Comparison of ENCODE assay signal across 17 cellular contexts in genomic region chr7:20191044-20191867, GRCh38. TPM values are rescaled to one million over a fixed set of nuclear protein-coding genes. Genes with fewer than 3 reads are reported as not detected.
A peak's percentile ranks its signal among the peaks of the same experiment; 100 is the strongest.
DNase-seq lines count a peak whose midpoint lies in the region; TF ChIP-seq lines count a peak whose summit lies in the region.
"Had no signal": no experiment of that assay in that cellular context is flagged by ENCODE, and none has a peak within 500 bp of the region (broad histone marks: within the 10 kb centered on the region; RNA-seq: fewer than 3 reads in every experiment).

No MANE protein-coding gene starts in this region.

- peak overlapping the region; percentile 70 for H3K9ac ChIP-seq in Karpas-422 (ENCODE audit: low read length)
- H3K9ac ChIP-seq in SU-DHL-6 (ENCODE audit: low read length): no peak overlapping the region

- peaks cover 14% of the 10 kb centered on the region for H3K4me1 Mint-ChIP-seq in nephron progenitor cell
- H3K4me1 Mint-ChIP-seq: activated naive CD4-positive, alpha-beta T cell treated with anti-CD3 and anti-CD28 coated beads, Interleukin-2, amount 10 ng/mL, durations not matched to agents 7 days and 5 days had no signal

- TF ChIP-seq CTCF in SU-DHL-6 (IDR thresholded peaks at IDR 0.05; ENCODE audit: insufficient read depth, low read length, poor library complexity, severe bottlenecking): no peak
- no peak for TF ChIP-seq CTCF in uterus (IDR thresholded peaks at IDR 0.05)
- no peak for TF ChIP-seq CTCF in nephron progenitor cell (IDR thresholded peaks at IDR 0.05)

- H3K4me2 ChIP-seq in Karpas-422 (ENCODE audit: low read depth, low read length, poor library complexity, severe bottlenecking): peak overlapping the region; percentile 71
- peak overlapping the region; percentile 17 for H3K4me2 ChIP-seq in SU-DHL-6 (ENCODE audit: low read depth, low read length, poor library complexity, severe bottlenecking)
- H3K4me2 ChIP-seq: A549 had no signal

- peaks cover 14% of the 10 kb centered on the region for H3K36me3 ChIP-seq in Karpas-422 (ENCODE audit: insufficient read depth, low read length)
- H3K36me3 ChIP-seq in SU-DHL-6 (ENCODE audit: low read length): peaks cover 18% of the 10 kb centered on the region
- H3K36me3 ChIP-seq in uterus: no peaks in the 10 kb centered on the region
- H3K36me3 ChIP-seq: breast epithelium, ovary, SJCRH30, suprapubic skin had no signal

- peaks cover 14% of the 10 kb centered on the region for H3K9me3 Mint-ChIP-seq in nephron progenitor cell
- H3K9me3 Mint-ChIP-seq: activated naive CD4-positive, alpha-beta T cell treated with anti-CD3 and anti-CD28 coated beads, Interleukin-2, amount 10 ng/mL, durations not matched to agents 7 days and 5 days had no signal

- no peak for TF ChIP-seq POLR2A in uterus (IDR thresholded peaks at IDR 0.05)

- H2AFZ ChIP-seq in Karpas-422 (ENCODE audit: low read length) (no peak overlapping the region), SU-DHL-6 (ENCODE audit: low read depth, low read length, severe bottlenecking) (no peak overlapping the region)

- H3K27ac Mint-ChIP-seq in nephron progenitor cell: no peak overlapping the region
- H3K27ac Mint-ChIP-seq: activated naive CD4-positive, alpha-beta T cell treated with anti-CD3 and anti-CD28 coated beads, Interleukin-2, amount 10 ng/mL, durations not matched to agents 7 days and 5 days; mesothelial cell of epicardium had no signal

- peaks cover 53% of the 10 kb centered on the region for H3K4me1 ChIP-seq in Karpas-422 (ENCODE audit: low read length)
- H3K4me1 ChIP-seq in uterus: no peaks in the 10 kb centered on the region
- H3K4me1 ChIP-seq: A549, breast epithelium, SJCRH30, suprapubic skin had no signal

- no peaks in the 10 kb centered on the region for H3K27me3 Mint-ChIP-seq in nephron progenitor cell (ENCODE audit: low read depth, poor library complexity)
- H3K27me3 Mint-ChIP-seq: activated naive CD4-positive, alpha-beta T cell treated with anti-CD3 and anti-CD28 coated beads, Interleukin-2, amount 10 ng/mL, durations not matched to agents 7 days and 5 days had no signal

- peak overlapping the region; percentile 61 for H3K4me3 ChIP-seq in Karpas-422 (ENCODE audit: low read length)
- no peak overlapping the region for H3K4me3 ChIP-seq in SU-DHL-6 (ENCODE audit: insufficient read depth, low read length, poor library complexity, severe bottlenecking)
- H3K4me3 ChIP-seq in uterus: no peak overlapping the region
- H3K4me3 ChIP-seq: A549, breast epithelium, ovary, SJCRH30, suprapubic skin had no signal

- peak overlapping the region; percentile 92 for H3K27ac ChIP-seq in Karpas-422 (ENCODE audit: low read length)
- H3K27ac ChIP-seq in SU-DHL-6 (ENCODE audit: low read depth, low read length): peak overlapping the region; percentile 27
- peak overlapping the region; percentile 73 to 80 for H3K27ac ChIP-seq in uterus
- H3K27ac ChIP-seq: A549, breast epithelium, ovary, SJCRH30, suprapubic skin had no signal

- H3K9me3 ChIP-seq in Karpas-422 (ENCODE audit: low read length) (0 out of 2 replicates have a peak, but pooled peaks cover 2% of the 10 kb centered on the region), SU-DHL-6 (ENCODE audit: insufficient read depth, low read length) (no peaks in the 10 kb centered on the region), uterus (no peaks in the 10 kb centered on the region)
- H3K9me3 ChIP-seq: A549, ovary had no signal

- H3F3A ChIP-seq in SU-DHL-6 (ENCODE audit: insufficient read depth): peaks cover 8% of the 10 kb centered on the region; the same call in 1 of the 2 replicates

- intact Hi-C loops in uterus (cut with DNase I; ENCODE audit: low total_unique reads): no loop called here

- H3K27me3 ChIP-seq in Karpas-422 (ENCODE audit: low read length) (no peaks in the 10 kb centered on the region), SU-DHL-6 (ENCODE audit: low read length) (no peaks in the 10 kb centered on the region), uterus (no peaks in the 10 kb centered on the region)
- H3K27me3 ChIP-seq: breast epithelium, ovary, SJCRH30, suprapubic skin had no signal

- H3K4me3 Mint-ChIP-seq in nephron progenitor cell: no peak overlapping the region
- H3K4me3 Mint-ChIP-seq: activated naive CD4-positive, alpha-beta T cell treated with anti-CD3 and anti-CD28 coated beads, Interleukin-2, amount 10 ng/mL, durations not matched to agents 7 days and 5 days; mesothelial cell of epicardium had no signal

- H3K79me2 ChIP-seq in Karpas-422 (ENCODE audit: low read length): peaks cover 91% of the 10 kb centered on the region
- peaks cover 75% of the 10 kb centered on the region for H3K79me2 ChIP-seq in SU-DHL-6 (ENCODE audit: insufficient read depth, low read length)

- H3K36me3 Mint-ChIP-seq in nephron progenitor cell (ENCODE audit: low read depth): peaks cover 6% of the 10 kb centered on the region
- H3K36me3 Mint-ChIP-seq: activated naive CD4-positive, alpha-beta T cell treated with anti-CD3 and anti-CD28 coated beads, Interleukin-2, amount 10 ng/mL, durations not matched to agents 7 days and 5 days had no signal

- DNase-seq in NCI-H345 (lab: John Stamatoyannopoulos, UW): peak; percentile 32
- DNase-seq in NCI-H345 treated with DMSO at 0.1 percent for 48 hours (lab: John Stamatoyannopoulos, UW; ENCODE audit: unreplicated experiment): no peak
- peak; percentile 87 for DNase-seq in Karpas-422
- peak; percentile 15 to 34 for DNase-seq in uterus
- no peak for DNase-seq in occipital lobe (lab: John Stamatoyannopoulos, UW)
- no peak for DNase-seq in nephron progenitor cell
- no peak for DNase-seq in stimulated activated CD4-positive, alpha-beta T cell treated with anti-CD3 and anti-CD28 coated beads, Interleukin-2, amount 100 ng/mL, for 24 hours
- DNase-seq: activated naive CD4-positive, alpha-beta T cell treated with anti-CD3 and anti-CD28 coated beads, Interleukin-2, amount 10 ng/mL, durations not matched to agents 7 days and 5 days; Caco-2; NCI-H82; ovary; SJCRH30 had no signal

- H4K20me1 ChIP-seq in Karpas-422 (ENCODE audit: insufficient read depth, low read depth, low read length) (no peaks in the 10 kb centered on the region), SU-DHL-6 (ENCODE audit: low read depth, low read length) (no peaks in the 10 kb centered on the region)

- H3K9me2 ChIP-seq in Karpas-422 (replicated peaks; ENCODE audit: insufficient read depth, low read length) (no peaks in the 10 kb centered on the region), SU-DHL-6 (replicated peaks; ENCODE audit: insufficient read depth, low read length) (no peaks in the 10 kb centered on the region)

RNA-seq across cellular contexts. Expression of gene MACC1, which starts 25.9 kb away (rescaled TPM):
- total RNA-seq in Karpas-422 (2014; rRNA removed; shearing (Covaris generic); ENCODE audit: low replicate concordance): 30.4 and 49.9 TPM in 2 replicates
- total RNA-seq in uterus (10 to 100 TPM in 1 of 4 donors, 1 to 10 TPM in 2, not detected in 1; 1.0 to 23.9 (median 1.5) TPM), occipital lobe (0.16 TPM)

Comparison
In these comparisons a context has a peak if more than half of its experiments do, and no peak if none do; other contexts are left out.
1. DNase-seq: peak in NCI-H345 (single experiment), Karpas-422 (single experiment) and uterus (2 of 2); none in NCI-H345 treated with DMSO at 0.1 percent for 48 hours (single experiment), occipital lobe (single experiment), nephron progenitor cell (single experiment) and stimulated activated CD4-positive, alpha-beta T cell treated with anti-CD3 and anti-CD28 coated beads, Interleukin-2, amount 100 ng/mL, for 24 hours (0 of 2).
2. H3K27ac ChIP-seq: peak in every context shown above with its lines; median percentile 92 in Karpas-422; 76 in uterus; 27 in SU-DHL-6.